Comparison of ENCODE assay signal across 8 cellular contexts in genomic region chr10:13788701-13789447, GRCh38.
DNase-seq lines count a peak whose midpoint lies in the region; ATAC-seq and TF ChIP-seq lines count a peak whose summit lies in the region.

No MANE protein-coding gene starts in this region.

- H3K9me3 ChIP-seq in CD4-positive, alpha-beta T cell (ENCODE audit: control insufficient read depth, low read length) = no peaks in the 10 kb centered on the region
- H3K9me3 ChIP-seq in Peyer's patch (no peaks in the 10 kb centered on the region), osteoblast (ENCODE audit: low read depth, low read length) (no peaks in the 10 kb centered on the region)

- no peak overlapping the region for H2AFZ ChIP-seq in osteoblast (ENCODE audit: low read length)

- no peaks in the 10 kb centered on the region for H3K36me3 Mint-ChIP-seq in CD4-positive, alpha-beta T cell (ENCODE audit: low read depth)

- peak overlapping the region; percentile 67 for H3K4me2 ChIP-seq in osteoblast (ENCODE audit: insufficient read depth, low read length)

- no peaks in the 10 kb centered on the region for H3K27me3 ChIP-seq in CD4-positive, alpha-beta T cell (ENCODE audit: control insufficient read depth, insufficient read depth, low read length)
- H3K27me3 ChIP-seq in Peyer's patch (no peaks in the 10 kb centered on the region), osteoblast (ENCODE audit: insufficient read depth, low read length) (no peaks in the 10 kb centered on the region), H7 (ENCODE audit: control insufficient read depth, insufficient read depth, low read length) (no peaks in the 10 kb centered on the region)

- no peak overlapping the region for H3K27ac Mint-ChIP-seq in CD4-positive, alpha-beta T cell

- H3K9me3 Mint-ChIP-seq in CD4-positive, alpha-beta T cell = no peaks in the 10 kb centered on the region

- CTCF ChIA-PET in CD4-positive, alpha-beta T cell (lab: Charles Lee) = interaction anchor here (1.4 kb wide), 1 partner anchor 202 kb away, joined by 5 read pairs; the partner anchor contains the start of gene PRPF18

- H3K36me3 ChIP-seq in Peyer's patch (no peaks in the 10 kb centered on the region), osteoblast (ENCODE audit: insufficient read depth, low read length) (peaks cover 2% of the 10 kb centered on the region), H7 (replicated peaks; ENCODE audit: control insufficient read depth, insufficient read depth, low read length) (peaks cover 4% of the 10 kb centered on the region)

- H4K20me1 ChIP-seq in osteoblast (ENCODE audit: insufficient read depth, low read length) = peaks cover 2% of the 10 kb centered on the region

- POLR2A ChIA-PET in CD4-positive, alpha-beta T cell (lab: Charles Lee) = interaction anchor here (0.7 to 1.1 kb wide), 4 partner anchors 10 to 397 kb away, joined by 3 to 4 read pairs (median 4); no protein-coding TSS in a partner anchor

- H3K4me1 ChIP-seq in Peyer's patch (peaks cover 0 to 13% (median 5%) of the 10 kb centered on the region in 4 donors), osteoblast (ENCODE audit: insufficient read depth, low read length) (peaks cover 16% of the 10 kb centered on the region)

- peak overlapping the region; percentile 72 for H3K4me3 Mint-ChIP-seq in CD4-positive, alpha-beta T cell

- ATAC-seq in CD4-positive, alpha-beta T cell (ENCODE audit: poor library complexity) = peak; percentile 11
- ATAC-seq in GM19023 (IDR thresholded peaks at IDR 0.05; ENCODE audit: unreplicated experiment) = no peak

- H3K79me2 ChIP-seq in osteoblast (ENCODE audit: insufficient read depth, low read length) = no peaks in the 10 kb centered on the region

- intact Hi-C loops in CD4-positive, alpha-beta T cell (cut with DNase I, micrococcal nuclease) = loop anchor here (2.0 to 10.0 kb wide), 5 partner anchors 43 to 756 kb away; no protein-coding TSS in a partner anchor

- DNase-seq in CD4-positive, alpha-beta T cell = no peak
- peak in 1 of 3 donors; percentile 60 for DNase-seq in Peyer's patch
- DNase-seq in fibroblast of peridontal ligament (ENCODE audit: extremely low read depth) = peak; percentile 72
- peak; percentile 59 for DNase-seq in osteoblast (ENCODE audit: insufficient read length, low spot score, missing footprints)
- no peak for DNase-seq in NCI-H345 treated with DMSO at 0.1 percent for 48 hours (lab: John Stamatoyannopoulos, UW; ENCODE audit: unreplicated experiment)
- no peak for DNase-seq in H7
- DNase-seq in NCI-H128 (lab: John Stamatoyannopoulos, UW; ENCODE audit: unreplicated experiment) = no peak

- TF ChIP-seq CTCF in CD4-positive, alpha-beta T cell (IDR thresholded peaks at IDR 0.05) = no peak
- TF ChIP-seq CTCF in Peyer's patch (IDR thresholded peaks at IDR 0.05) = no peak
- TF ChIP-seq CTCF in osteoblast (IDR thresholded peaks at IDR 0.05; ENCODE audit: extremely low read depth, low read depth, low read length) = no peak

- no peak overlapping the region for H3K4me3 ChIP-seq in Peyer's patch
- no peak overlapping the region for H3K4me3 ChIP-seq in osteoblast (ENCODE audit: insufficient read depth, low read length)
- H3K4me3 ChIP-seq in H7 (ENCODE audit: insufficient read depth, low read depth, low read length) = no peak overlapping the region

- no peak for TF ChIP-seq POLR2A in Peyer's patch (IDR thresholded peaks at IDR 0.05)

- H3K4me1 Mint-ChIP-seq in CD4-positive, alpha-beta T cell (ENCODE audit: low read depth) = peaks cover 46% of the 10 kb centered on the region

- H3K27ac ChIP-seq in CD4-positive, alpha-beta T cell (ENCODE audit: low read depth, low read length) = peak overlapping the region; percentile 93
- H3K27ac ChIP-seq in Peyer's patch (peak overlapping the region; percentile 30 to 62 (median 50)), osteoblast (ENCODE audit: low read depth, low read length) (peak overlapping the region; percentile 91)

- no peaks in the 10 kb centered on the region for H3K27me3 Mint-ChIP-seq in CD4-positive, alpha-beta T cell

Comparison
In these comparisons a context has a peak if more than half of its experiments do, and no peak if none do; other contexts are left out.
1. DNase-seq: peak in fibroblast of peridontal ligament (single experiment) and osteoblast (single experiment); none in CD4-positive, alpha-beta T cell (0 of 10), NCI-H345 treated with DMSO at 0.1 percent for 48 hours (single experiment), H7 (single experiment) and NCI-H128 (single experiment).
2. Peak in every context shown above with its lines, with median percentiles within 50 percentile points of each other: H3K27ac ChIP-seq.